Comparison of ENCODE assay signal across 15 cellular contexts in genomic region chr5:136040746-136041415, GRCh38. TPM values are rescaled to one million over a fixed set of nuclear protein-coding genes. Genes with fewer than 3 reads are reported as not detected.
DNase-seq lines count a peak whose midpoint lies in the region; ATAC-seq and TF ChIP-seq lines count a peak whose summit lies in the region.
"Had no signal": no experiment of that assay in that cellular context is flagged by ENCODE, and none has a peak within 500 bp of the region (broad histone marks: within the 10 kb centered on the region; RNA-seq: fewer than 3 reads in every experiment).

No MANE protein-coding gene starts in this region.

- H3K79me1 ChIP-seq in trophoblast cell (ENCODE audit: low read length): peaks cover 11% of the 10 kb centered on the region

- TF ChIP-seq CTCF in VCaP (conservative IDR thresholded peaks at IDR 0.05) (no peak), progenitor cell of endocrine pancreas (IDR thresholded peaks at IDR 0.05; ENCODE audit: unreplicated experiment) (no peak)
- TF ChIP-seq CTCF in activated CD8-positive, alpha-beta T cell treated with anti-CD3 and anti-CD28 coated beads for 36 hours (IDR thresholded peaks at IDR 0.05): no peak

- H3K27ac ChIP-seq in VCaP: peak overlapping the region; percentile 22; the same call in 1 of the 2 replicates
- H3K27ac ChIP-seq in trophoblast cell (ENCODE audit: low read depth, low read length): peak overlapping the region; percentile 21

- no peak overlapping the region for H3K14ac ChIP-seq in trophoblast cell (ENCODE audit: low read length)

- H2BK120ac ChIP-seq in trophoblast cell (ENCODE audit: insufficient read depth, low read length, poor library complexity): no peak overlapping the region

- no peak for ATAC-seq in activated CD8-positive, alpha-beta T cell treated with anti-CD3 and anti-CD28 coated beads for 36 hours
- ATAC-seq: naive thymus-derived CD8-positive, alpha-beta T cell had no signal

- no peak overlapping the region for H3K27ac Mint-ChIP-seq in progenitor cell of endocrine pancreas
- no peak overlapping the region for H3K27ac Mint-ChIP-seq in activated CD8-positive, alpha-beta T cell treated with anti-CD3 and anti-CD28 coated beads for 36 hours

- POLR2A ChIA-PET in activated CD8-positive, alpha-beta T cell treated with anti-CD3 and anti-CD28 coated beads for 36 hours (lab: Charles Lee): no interaction called here

- no peaks in the 10 kb centered on the region for H3K36me3 Mint-ChIP-seq in progenitor cell of endocrine pancreas (ENCODE audit: insufficient read depth)
- H3K36me3 Mint-ChIP-seq in activated CD8-positive, alpha-beta T cell treated with anti-CD3 and anti-CD28 coated beads for 36 hours (ENCODE audit: low read depth): peaks cover 3% of the 10 kb centered on the region

- H2BK5ac ChIP-seq in trophoblast cell (ENCODE audit: low read depth, low read length, poor library complexity): no peak overlapping the region

- H3K9ac ChIP-seq in trophoblast cell (ENCODE audit: low read length): no peak overlapping the region

- H3K4me1 Mint-ChIP-seq in progenitor cell of endocrine pancreas (ENCODE audit: low read depth): no peaks in the 10 kb centered on the region
- H3K4me1 Mint-ChIP-seq in activated CD8-positive, alpha-beta T cell treated with anti-CD3 and anti-CD28 coated beads for 36 hours (ENCODE audit: low read depth): peaks cover 27% of the 10 kb centered on the region

- H2BK12ac ChIP-seq in trophoblast cell (ENCODE audit: low read length): no peak overlapping the region

- H3K4me1 ChIP-seq in trophoblast cell (ENCODE audit: control insufficient read depth in 1 of 2, insufficient read depth in 2 of 2, low read length in 2 of 2): peaks cover 10 to 31% of the 10 kb centered on the region in 2 experiments

- DNase-seq in DMS53 treated with DMSO at 0.1 percent for 48 hours (lab: John Stamatoyannopoulos, UW; ENCODE audit: unreplicated experiment): peak; percentile 28
- DNase-seq in LoVo (ENCODE audit: low spot score): peak; percentile 63
- DNase-seq in trophoblast cell: no peak
- DNase-seq in SW 1271 (lab: John Stamatoyannopoulos, UW): no peak
- no peak for DNase-seq in progenitor cell of endocrine pancreas (ENCODE audit: low spot score, unreplicated experiment)
- DNase-seq in activated CD8-positive, alpha-beta T cell treated with anti-CD3 and anti-CD28 coated beads for 36 hours: no peak
- DNase-seq: activated CD4-positive, alpha-beta T cell treated with anti-CD3 and anti-CD28 coated beads for 48 hours; effector CD8-positive, alpha-beta T cell; foreskin melanocyte; H7; kidney; naive thymus-derived CD8-positive, alpha-beta T cell; NCI-H1417 treated with DMSO at 0.1 percent for 48 hours; NCI-H526 had no signal

- intact Hi-C loops in activated CD8-positive, alpha-beta T cell treated with anti-CD3 and anti-CD28 coated beads for 36 hours (cut with micrococcal nuclease): no loop called here

- no peak overlapping the region for H3K4me3 ChIP-seq in trophoblast cell (ENCODE audit: low read depth, low read length)

- no peak overlapping the region for H3K18ac ChIP-seq in trophoblast cell (ENCODE audit: low read length)

- H4K91ac ChIP-seq in trophoblast cell (ENCODE audit: low read depth, low read length): no peak overlapping the region

- no peak overlapping the region for H3K4me2 ChIP-seq in trophoblast cell (ENCODE audit: low read length)

- CTCF ChIA-PET in activated CD8-positive, alpha-beta T cell treated with anti-CD3 and anti-CD28 coated beads for 36 hours (lab: Charles Lee): interaction anchor here (1.0 kb wide), 1 partner anchor 17 kb away, joined by 3 read pairs; no protein-coding TSS in a partner anchor

- no peak overlapping the region for H4K12ac ChIP-seq in trophoblast cell (ENCODE audit: low read depth, low read length)

- peaks cover 53 to 75% of the 10 kb centered on the region in 2 experiments for H3K36me3 ChIP-seq in trophoblast cell (ENCODE audit: control insufficient read depth in 1 of 2, insufficient read depth in 2 of 2, low read length in 2 of 2)

- no peak overlapping the region for H3K4ac ChIP-seq in trophoblast cell (ENCODE audit: low read depth, low read length)

- H3K79me2 ChIP-seq in trophoblast cell (ENCODE audit: control insufficient read depth, insufficient read depth, low read length, poor library complexity): no peaks in the 10 kb centered on the region

- H3K4me3 Mint-ChIP-seq in progenitor cell of endocrine pancreas (ENCODE audit: low read depth): no peak overlapping the region
- H3K4me3 Mint-ChIP-seq in activated CD8-positive, alpha-beta T cell treated with anti-CD3 and anti-CD28 coated beads for 36 hours: no peak overlapping the region
- H3K4me3 Mint-ChIP-seq: naive thymus-derived CD8-positive, alpha-beta T cell had no signal

- no peaks in the 10 kb centered on the region for H3K27me3 ChIP-seq in trophoblast cell (ENCODE audit: insufficient read depth, low read length)

- no peak overlapping the region for H2AFZ ChIP-seq in trophoblast cell (ENCODE audit: insufficient read depth, low read length, poor library complexity)

- no peak overlapping the region for H4K8ac ChIP-seq in trophoblast cell (ENCODE audit: low read depth, low read length)

- no peak overlapping the region for H3K23ac ChIP-seq in trophoblast cell (ENCODE audit: low read length)

- H3K27me3 Mint-ChIP-seq in progenitor cell of endocrine pancreas: peaks cover 42% of the 10 kb centered on the region
- H3K27me3 Mint-ChIP-seq in activated CD8-positive, alpha-beta T cell treated with anti-CD3 and anti-CD28 coated beads for 36 hours: no peaks in the 10 kb centered on the region
- H3K27me3 Mint-ChIP-seq: naive thymus-derived CD8-positive, alpha-beta T cell had no signal

- WGBS in trophoblast cell (ENCODE audit: extremely low coverage, insufficient coverage, insufficient read length): no CpG with 5 or more reads among the region's 4 CpGs

- H3K9me3 Mint-ChIP-seq in progenitor cell of endocrine pancreas (ENCODE audit: low read depth): no peaks in the 10 kb centered on the region
- peaks cover 2% of the 10 kb centered on the region for H3K9me3 Mint-ChIP-seq in activated CD8-positive, alpha-beta T cell treated with anti-CD3 and anti-CD28 coated beads for 36 hours

- peaks cover 3% of the 10 kb centered on the region for H3K9me3 ChIP-seq in trophoblast cell (ENCODE audit: insufficient read depth, low read depth, low read length)

- H2AK5ac ChIP-seq in trophoblast cell (ENCODE audit: low read length): no peak overlapping the region

RNA-seq across cellular contexts. Expression of gene TGFBI, which starts 12.1 kb away (rescaled TPM):
- 3,939 and 3,953 TPM in 2 replicates for polyA plus RNA-seq in trophoblast cell (2013)
- total RNA-seq in progenitor cell of endocrine pancreas: 2.3 and 3.8 TPM in 2 replicates
- total RNA-seq in activated CD8-positive, alpha-beta T cell treated with anti-CD3 and anti-CD28 coated beads for 36 hours: not detected

Comparison
In these comparisons a context has a peak if more than half of its experiments do, and no peak if none do; other contexts are left out.
1. DNase-seq: peak in DMS53 treated with DMSO at 0.1 percent for 48 hours (single experiment) and LoVo (single experiment); none in trophoblast cell (0 of 2), SW 1271 (0 of 2), progenitor cell of endocrine pancreas (single experiment) and activated CD8-positive, alpha-beta T cell treated with anti-CD3 and anti-CD28 coated beads for 36 hours (single experiment).